ENCODE assay signal across 7 cellular contexts in the genomic region with DNA sequence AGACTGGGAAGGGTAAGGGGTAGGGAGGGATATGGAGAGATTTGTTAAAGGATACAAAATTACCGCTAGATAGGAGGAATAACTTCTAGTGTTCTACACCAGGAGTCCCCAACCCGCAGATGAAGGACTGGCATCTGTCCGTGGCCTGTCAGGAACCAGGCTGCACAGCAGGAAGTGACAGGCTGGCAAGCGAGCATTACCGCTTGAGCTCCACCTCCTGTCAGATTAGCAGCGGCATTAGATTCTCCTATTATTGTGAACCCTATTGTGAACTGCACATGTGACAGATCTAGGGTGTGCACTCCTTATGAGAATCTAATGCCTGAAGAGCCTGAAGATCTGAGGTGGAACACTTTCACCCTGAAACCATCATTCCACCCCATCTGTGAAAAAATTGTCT. TPM values are rescaled to one million over a fixed set of nuclear protein-coding genes. Genes with fewer than 3 reads are reported as not detected.
DNase-seq lines count a peak whose midpoint lies in the region; ATAC-seq, FAIRE-seq and TF ChIP-seq lines count a peak whose summit lies in the region.

No MANE protein-coding gene starts in this region.

- no peak for FAIRE-seq in frontal cortex (lab: Jason Lieb, UNC)

- peak; percentile 59 for ATAC-seq in left colon

- DNase-seq in GM12865 (ENCODE audit: low read depth), result peak; percentile 13
- peak; percentile 12 for DNase-seq in M059J (ENCODE audit: low read depth)
- peak; percentile 19 for DNase-seq in activated CD4-positive, alpha-beta T cell treated with anti-CD3 and anti-CD28 coated beads for 48 hours
- peak in 1 of 2 donors; percentile 28 for DNase-seq in left colon
- DNase-seq in frontal cortex (ENCODE audit: low spot score in 2 of 2), result no peak
- DNase-seq in T-helper 9 cell, result no peak
- DNase-seq in AG20443 (ENCODE audit: low spot score), result no peak

- no peak overlapping the region for H3K4me3 ChIP-seq in GM12865 (ENCODE audit: low read depth, low read length)

- TF ChIP-seq CTCF in GM12865 (IDR thresholded peaks at IDR 0.05; ENCODE audit: insufficient read depth, low read depth, low read length, missing control alignments), result no peak

- intact Hi-C loops in left colon (cut with DNase I, micrococcal nuclease), result no loop called here

RNA-seq across cellular contexts. Expression of a gene that starts 27.9 kb away (rescaled TPM):
- 8.0 and 19.2 TPM in 2 replicates for total RNA-seq in M059J (2014; rRNA removed; shearing (Covaris generic))
- total RNA-seq in left colon, result 10 to 100 TPM; 11.3 to 14.1 TPM
- 44.4 TPM for total RNA-seq in frontal cortex

RNA-seq across cellular contexts. Expression of a gene that starts 53.7 kb away (rescaled TPM):
- total RNA-seq in M059J (2014; rRNA removed; shearing (Covaris generic)), result 1.6 and 2.9 TPM in 2 replicates
- total RNA-seq in left colon (1 to 10 TPM in 1 of 2 donors, under 1 TPM in 1; 0.52 to 1.1 TPM), frontal cortex (9.4 TPM)

Comparison
In these comparisons a context has a peak if more than half of its experiments do, and no peak if none do; other contexts are left out.
1. DNase-seq: peak in GM12865 (single experiment), M059J (single experiment) and activated CD4-positive, alpha-beta T cell treated with anti-CD3 and anti-CD28 coated beads for 48 hours (single experiment); none in frontal cortex (0 of 2), T-helper 9 cell (single experiment) and AG20443 (single experiment).